Comparison of ENCODE assay signal across 30 cellular contexts in the genomic region with DNA sequence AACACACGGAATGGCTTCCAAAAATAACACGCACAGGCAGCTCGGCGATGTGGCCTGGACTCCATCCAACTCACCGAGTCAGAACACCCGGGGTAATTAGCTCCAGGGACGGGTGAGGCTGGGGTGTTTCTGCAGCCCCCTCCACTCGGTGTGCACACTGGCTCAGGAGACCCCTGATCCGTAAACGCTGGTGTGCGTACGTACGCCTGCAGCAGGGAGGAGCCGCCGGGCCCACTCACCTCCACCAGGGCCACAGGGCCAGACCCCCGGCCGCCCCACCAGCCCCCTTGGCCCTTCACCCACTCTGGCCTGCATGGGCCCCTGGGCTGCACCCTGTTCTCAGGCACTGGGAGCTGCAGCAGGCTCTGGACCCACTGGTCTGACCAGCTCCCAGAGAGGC. TPM values are rescaled to one million over a fixed set of nuclear protein-coding genes. Genes with fewer than 3 reads are reported as not detected.
"Had no signal": no experiment of that assay in that cellular context is flagged by ENCODE, and none has a peak within 500 bp of the region (broad histone marks: within the 10 kb centered on the region; RNA-seq: fewer than 3 reads in every experiment).

No MANE protein-coding gene starts in this region.

- H3K9me3 ChIP-seq: ascending aorta, colonic mucosa, esophagus squamous epithelium, gastroesophageal sphincter, heart right ventricle had no signal

- H3K27me3 ChIP-seq: ascending aorta, brain microvascular endothelial cell, colonic mucosa had no signal

- DNase-seq: activated CD4-positive, alpha-beta memory T cell treated with anti-CD3 and anti-CD28 coated beads for 36 hours; activated CD4-positive, alpha-beta T cell treated with anti-CD3 and anti-CD28 coated beads for 36 hours; activated CD4-positive, alpha-beta T cell treated with anti-CD3 and anti-CD28 coated beads, Interleukin-2, amount 10 ng/mL, durations not matched to agents 24 days and 14 days; activated CD4-positive, CD25-positive, alpha-beta regulatory T cell; activated CD4-positive, CD25-positive, alpha-beta regulatory T cell treated with anti-CD3 and anti-CD28 coated beads, Interleukin-2, amount 50 U/mL, for 72 hours; activated CD8-positive, alpha-beta memory T cell treated with anti-CD3 and anti-CD28 coated beads, Interleukin-2, amount 10 ng/mL, durations not matched to agents 7 days and 5 days; activated CD8-positive, alpha-beta memory T cell treated with anti-CD3 and anti-CD28 coated beads, Interleukin-2, amount 50 U/mL, for 4 hours; activated CD8-positive, alpha-beta T cell treated with anti-CD3 and anti-CD28 coated beads, Interleukin-2, amount 10 ng/mL, durations not matched to agents 7 days and 5 days; activated gamma-delta T cell; activated naive CD4-positive, alpha-beta T cell; activated naive CD4-positive, alpha-beta T cell treated with anti-CD3 and anti-CD28 coated beads, Interleukin-2, amount 10 ng/mL, durations not matched to agents 7 days and 5 days; activated naive CD8-positive, alpha-beta T cell treated with anti-CD3 and anti-CD28 coated beads, Interleukin-2, amount 10 ng/mL, durations not matched to agents 7 days and 5 days; activated T-cell treated with anti-CD3 and anti-CD28 coated beads for 4 hours; activated T-cell treated with anti-CD3 and anti-CD28 coated beads, Interleukin-2, amount 50 U/mL, for 24 hours; activated T-cell treated with anti-CD3 and anti-CD28 coated beads, Interleukin-2, amount 50 U/mL, for 72 hours; brain microvascular endothelial cell; caudate nucleus; colonic mucosa; effector CD8-positive, alpha-beta T cell; esophagus squamous epithelium; foreskin melanocyte; T-helper 1 cell; T-helper 17 cell had no signal

- H3K4me3 ChIP-seq: ascending aorta, colonic mucosa, esophagus squamous epithelium, gastroesophageal sphincter, heart right ventricle had no signal

- H3K36me3 ChIP-seq: ascending aorta, brain microvascular endothelial cell, colonic mucosa, esophagus squamous epithelium, gastroesophageal sphincter, heart right ventricle had no signal

- H3K27ac ChIP-seq: ascending aorta, brain microvascular endothelial cell, colonic mucosa, epithelial cell of prostate, esophagus squamous epithelium, gastroesophageal sphincter, heart right ventricle had no signal

- H3K4me1 ChIP-seq: ascending aorta, colonic mucosa, esophagus squamous epithelium, gastroesophageal sphincter, heart right ventricle had no signal

RNA-seq across cellular contexts. Expression of a gene that starts 22.4 kb away (rescaled TPM):
- polyA plus RNA-seq: endothelial cell of umbilical vein, esophagus, fibroblast of lung, heart right ventricle had no signal

RNA-seq across cellular contexts. Expression of a gene that starts 30.0 kb away (rescaled TPM):
- polyA plus RNA-seq: endothelial cell of umbilical vein, fibroblast of lung had no signal

RNA-seq across cellular contexts. Expression of a gene that starts 47.6 kb away (rescaled TPM):
- polyA plus RNA-seq: endothelial cell of umbilical vein had no signal
